8 cellular contexts compared by ENCODE assay signal in genomic region chr15:25849431-25849921, GRCh38. TPM values are rescaled to one million over a fixed set of nuclear protein-coding genes. Genes with fewer than 3 reads are reported as not detected.
A peak's percentile ranks its signal among the peaks of the same experiment; 100 is the strongest.
DNase-seq lines count a peak whose midpoint lies in the region; TF ChIP-seq lines count a peak whose summit lies in the region.

No MANE protein-coding gene starts in this region.

- TF ChIP-seq CTCF in AG09319 (IDR thresholded peaks at IDR 0.05; ENCODE audit: low read depth, low read length) = no peak
- no peak for TF ChIP-seq CTCF in colonic mucosa (IDR thresholded peaks at IDR 0.05)
- no peak for TF ChIP-seq CTCF in endodermal cell (conservative IDR thresholded peaks at IDR 0.05)

- H3K27me3 ChIP-seq in colonic mucosa (no peaks in the 10 kb centered on the region), muscle layer of colon (ENCODE audit: control insufficient read depth in 1 of 2, insufficient read depth in 2 of 2, low read length in 2 of 2) (no peaks in the 10 kb centered on the region), endodermal cell (ENCODE audit: control insufficient read depth, insufficient read depth, low read length, poor library complexity, severe bottlenecking) (peaks cover 11% of the 10 kb centered on the region)

- no peaks in the 10 kb centered on the region for H3K36me3 Mint-ChIP-seq in endodermal cell (ENCODE audit: low read depth)

- H3K36me3 ChIP-seq in colonic mucosa = no peaks in the 10 kb centered on the region
- H3K36me3 ChIP-seq in muscle layer of colon (ENCODE audit: insufficient read depth, low read length) = no peaks in the 10 kb centered on the region
- no peaks in the 10 kb centered on the region for H3K36me3 ChIP-seq in endodermal cell (ENCODE audit: control insufficient read depth, insufficient read depth, low read length)

- H3K4me3 ChIP-seq in colonic mucosa (no peak overlapping the region), muscle layer of colon (ENCODE audit: low read depth in 1 of 2, low read length in 2 of 2) (peak overlapping the region in 1 of 2 donors; percentile 53), endodermal cell (ENCODE audit: low read length) (no peak overlapping the region)

- WGBS in endodermal cell (ENCODE audit: insufficient coverage in 1 of 2, insufficient read length in 1 of 2), 2 experiments = 71 to 94% methylated on average over 3 to 7 of the region's 7 CpGs

- H3K4me1 Mint-ChIP-seq in endodermal cell = peaks cover 12% of the 10 kb centered on the region

- H3K27ac Mint-ChIP-seq in endodermal cell = no peak overlapping the region

- peak; percentile 55 for DNase-seq in AG09319 (ENCODE audit: extremely low read depth, low read depth)
- peak; percentile 66 for DNase-seq in LHCN-M2 (ENCODE audit: low read depth)
- no peak for DNase-seq in colonic mucosa
- DNase-seq in NCI-H1417 treated with DMSO at 0.1 percent for 48 hours (lab: John Stamatoyannopoulos, UW) = no peak
- no peak for DNase-seq in A172 (ENCODE audit: low spot score)
- no peak for DNase-seq in endodermal cell
- DNase-seq in DMS53 (lab: John Stamatoyannopoulos, UW) = no peak

- H3K4me1 ChIP-seq in colonic mucosa = peaks cover 3% of the 10 kb centered on the region
- peaks cover 36% of the 10 kb centered on the region for H3K4me1 ChIP-seq in muscle layer of colon (ENCODE audit: insufficient read depth, low read length)
- peaks cover 4% of the 10 kb centered on the region for H3K4me1 ChIP-seq in endodermal cell (ENCODE audit: control insufficient read depth, insufficient read depth, low read length)

- intact Hi-C loops in colonic mucosa (cut with DNase I) = no loop called here

- H3K9me3 ChIP-seq in colonic mucosa = no peaks in the 10 kb centered on the region
- H3K9me3 ChIP-seq in muscle layer of colon (ENCODE audit: low read length) = no peaks in the 10 kb centered on the region
- no peaks in the 10 kb centered on the region for H3K9me3 ChIP-seq in endodermal cell (ENCODE audit: control insufficient read depth, low read length)

- no peaks in the 10 kb centered on the region for H3K9me3 Mint-ChIP-seq in endodermal cell

- no peak overlapping the region for H3K4me3 Mint-ChIP-seq in endodermal cell

- H3K27me3 Mint-ChIP-seq in endodermal cell (ENCODE audit: insufficient read depth) = peaks cover 18% of the 10 kb centered on the region

- H3K9ac ChIP-seq in colonic mucosa (ENCODE audit: low read depth in 2 of 2, low read length in 2 of 2) (no peak overlapping the region), muscle layer of colon (ENCODE audit: low read length) (peak overlapping the region; percentile 39), endodermal cell (ENCODE audit: extremely low read depth, low read length, poor library complexity, severe bottlenecking) (no peak overlapping the region)

- H3K27ac ChIP-seq in colonic mucosa = peak overlapping the region; percentile 64
- peak overlapping the region; percentile 85 for H3K27ac ChIP-seq in muscle layer of colon (ENCODE audit: low read depth, low read length)
- no peak overlapping the region for H3K27ac ChIP-seq in endodermal cell (ENCODE audit: low read depth, low read length)

RNA-seq across cellular contexts. Expression of gene ATP10A, which starts 13.7 kb away (rescaled TPM):
- total RNA-seq in LHCN-M2 (2014; rRNA removed) (0.69 and 0.96 TPM in 2 replicates), colonic mucosa (1 to 10 TPM in 1 of 2 donors, under 1 TPM in 1; 0.89 to 1.0 TPM), endodermal cell (1 to 10 TPM in 1 of 2 donors, under 1 TPM in 1; 0.04 to 1.2 TPM)
- 22.3 TPM for polyA plus RNA-seq in LHCN-M2 (2012)
- total RNA-seq in A172 (2014; rRNA removed; shearing (Covaris generic)) = not detected in 2 replicates
- polyA plus RNA-seq in endodermal cell (2013, experiment 1 of 2) = 0.43 TPM
- polyA plus RNA-seq in endodermal cell (2013, experiment 2 of 2) = 0.37 TPM

Comparison
In these comparisons a context has a peak if more than half of its experiments do, and no peak if none do; other contexts are left out.
1. DNase-seq: peak in AG09319 (single experiment) and LHCN-M2 (single experiment); none in colonic mucosa (single experiment), NCI-H1417 treated with DMSO at 0.1 percent for 48 hours (single experiment), A172 (single experiment), endodermal cell (single experiment) and DMS53 (single experiment).